1 cellular context compared by ENCODE assay signal in the genomic region with DNA sequence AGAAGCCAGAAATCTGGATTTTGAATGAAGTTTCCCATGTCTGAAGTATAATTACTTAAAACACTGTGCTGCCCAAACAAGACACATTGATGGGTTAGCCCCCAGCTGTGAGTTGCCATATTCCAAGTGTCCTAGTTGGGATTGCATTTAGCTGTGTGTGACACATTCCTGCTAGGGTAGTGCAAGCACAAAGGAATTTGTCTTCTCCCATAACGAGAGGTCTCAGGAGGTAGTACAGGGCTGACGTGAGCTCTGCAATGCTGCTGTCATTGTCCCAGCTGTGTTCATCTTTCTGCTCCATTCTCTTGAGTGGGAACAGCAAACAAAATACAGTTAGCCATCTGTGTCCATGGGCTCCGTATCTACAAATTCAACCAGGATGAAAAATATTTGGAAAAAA.
TF ChIP-seq lines count a peak whose summit lies in the region.

No MANE protein-coding gene starts in this region.

TF ChIP-seq in SK-N-SH, 30 proteins besides CTCF, POLR2A, EP300 and RAD21 (continued from another document):
- no peak for TF ChIP-seq EZH2phosphoT487 (IDR thresholded peaks at IDR 0.05; ENCODE audit: borderline replicate concordance, low read depth)
- no peak for TF ChIP-seq ELF1 (IDR thresholded peaks at IDR 0.05)
